ENCODE assay signal across 17 cellular contexts in genomic region chr1:33420870-33421775, GRCh38. TPM values are rescaled to one million over a fixed set of nuclear protein-coding genes. Genes with fewer than 3 reads are reported as not detected.
DNase-seq lines count a peak whose midpoint lies in the region; ATAC-seq and TF ChIP-seq lines count a peak whose summit lies in the region.
"Had no signal": no experiment of that assay in that cellular context is flagged by ENCODE, and none has a peak within 500 bp of the region (broad histone marks: within the 10 kb centered on the region; RNA-seq: fewer than 3 reads in every experiment).

No MANE protein-coding gene starts in this region.

- CTCF ChIA-PET in RWPE1 (lab: Yijun Ruan, JAX), result no interaction called here

- H3K4me3 ChIP-seq in choroid plexus epithelial cell (ENCODE audit: low read depth, low read length) (no peak overlapping the region), mesodermal cell (ENCODE audit: extremely low read depth, insufficient read depth, low read length, poor library complexity, severe bottlenecking) (no peak overlapping the region)
- H3K4me3 ChIP-seq: gastrocnemius medialis, HAP-1, pancreas, SJCRH30 had no signal

- TF ChIP-seq CTCF in choroid plexus epithelial cell (conservative IDR thresholded peaks at IDR 0.05; ENCODE audit: low read depth, low read length), result no peak
- no peak for TF ChIP-seq CTCF in RWPE1 (conservative IDR thresholded peaks at IDR 0.05; ENCODE audit: low read depth)

- H3K27ac ChIP-seq in mesodermal cell (ENCODE audit: low read depth, low read length, severe bottlenecking) (peak overlapping the region; percentile 74), RWPE1 (no peak overlapping the region)
- H3K27ac ChIP-seq: gastrocnemius medialis, pancreas, SJCRH30 had no signal

- DNase-seq in EL (peak; percentile 72), MV-4-11 (lab: John Stamatoyannopoulos, UW) (peak; percentile 72), choroid plexus epithelial cell (ENCODE audit: low read depth) (peak; percentile 54), iPS-NIHi7 (ENCODE audit: extremely low spot score) (no peak), midbrain (lab: John Stamatoyannopoulos, UW) (no peak), RWPE1 (ENCODE audit: low spot score) (no peak)
- DNase-seq: activated CD4-positive, CD25-positive, alpha-beta regulatory T cell treated with anti-CD3 and anti-CD28 coated beads, Interleukin-2, amount 50 U/mL, for 72 hours; caudate nucleus; COR-L47; gastrocnemius medialis; NCI-H226; pancreas; SJCRH30; stimulated activated naive CD4-positive, alpha-beta T cell treated with Interleukin-2 at 50 U/mL for 16 hours had no signal

- H3K36me3 ChIP-seq in mesodermal cell (ENCODE audit: control insufficient read depth, insufficient read depth, low read length), result peaks cover 17% of the 10 kb centered on the region
- H3K36me3 ChIP-seq: gastrocnemius medialis, HAP-1, pancreas had no signal

- H3K9me3 ChIP-seq in mesodermal cell (ENCODE audit: control insufficient read depth, low read length), result peaks cover 15% of the 10 kb centered on the region
- H3K9me3 ChIP-seq: gastrocnemius medialis, HAP-1 had no signal

- H3K4me1 ChIP-seq in mesodermal cell (ENCODE audit: control insufficient read depth, insufficient read depth, low read length, poor library complexity, severe bottlenecking), result peaks cover 29% of the 10 kb centered on the region

- POLR2A ChIA-PET in RWPE1 (lab: Yijun Ruan, JAX; ENCODE audit: low non-redundant PET), result no interaction called here

- ATAC-seq in GM21737 (IDR thresholded peaks at IDR 0.05; ENCODE audit: unreplicated experiment), result no peak
- ATAC-seq: gastrocnemius medialis had no signal

- 40 to 72% methylated on average over 2 to 4 of the region's 7 CpGs for WGBS in mesodermal cell (ENCODE audit: insufficient coverage in 2 of 2), 2 experiments

RNA-seq across cellular contexts. Expression of gene PHC2, which starts 9.8 kb away (rescaled TPM):
- polyA plus RNA-seq in mesodermal cell (2013, experiment 1 of 2), result 179 TPM
- polyA plus RNA-seq in mesodermal cell (2013, experiment 2 of 2), result 133 TPM

RNA-seq across cellular contexts. Expression of gene ZSCAN20, which starts 51.3 kb away (rescaled TPM):
- polyA plus RNA-seq in mesodermal cell (2013, experiment 1 of 2), result 4.2 TPM
- 3.3 TPM for polyA plus RNA-seq in mesodermal cell (2013, experiment 2 of 2)

Comparison
In these comparisons a context has a peak if more than half of its experiments do, and no peak if none do; other contexts are left out.
1. DNase-seq: peak in EL (single experiment), MV-4-11 (single experiment) and choroid plexus epithelial cell (single experiment); none in iPS-NIHi7 (single experiment), midbrain (single experiment) and RWPE1 (single experiment).